Comparison of ENCODE assay signal across 25 cellular contexts in genomic region chr3:17394541-17395179, GRCh38.
"Had no signal": no experiment of that assay in that cellular context is flagged by ENCODE, and none has a peak within 500 bp of the region (broad histone marks: within the 10 kb centered on the region; RNA-seq: fewer than 3 reads in every experiment).

No MANE protein-coding gene starts in this region.

- H3K36me3 ChIP-seq: breast epithelium, right atrium auricular region had no signal

- FAIRE-seq: colon, endothelial cell of umbilical vein, pancreas had no signal

- H3K27me3 ChIP-seq: breast epithelium, hepatocyte, left lung, neutrophil, pancreas, right atrium auricular region, stomach, suprapubic skin, tibial nerve had no signal

- H3K9me3 ChIP-seq: neutrophil, pancreas, psoas muscle, right atrium auricular region, suprapubic skin had no signal

- H3K4me2 ChIP-seq: hepatocyte had no signal

- H3K27ac ChIP-seq: breast epithelium, hepatocyte, left lung, neutrophil, pancreas, psoas muscle, right atrium auricular region, stomach, suprapubic skin, tibial nerve had no signal

- H3K4me3 ChIP-seq: breast epithelium, hepatocyte, left lung, lung, pancreas, psoas muscle, right atrium auricular region, stomach, suprapubic skin, tibial nerve had no signal

- ATAC-seq: effector memory CD8-positive, alpha-beta T cell; esophagus mucosa; left lung; natural killer cell treated with Interleukin-12 subunit alpha and Interleukin-12 subunit beta and Interleukin-15 and Interleukin-18, amount 100 ng/mL, for 72 hours; pancreas; psoas muscle had no signal

- H2AFZ ChIP-seq: hepatocyte had no signal

- H3K4me1 ChIP-seq: breast epithelium, pancreas, psoas muscle, right atrium auricular region, stomach, suprapubic skin, tibial nerve had no signal

- H3K79me2 ChIP-seq: hepatocyte had no signal

- DNase-seq: activated CD4-positive, alpha-beta memory T cell treated with anti-CD3 and anti-CD28 coated beads for 36 hours; activated CD4-positive, alpha-beta T cell treated with anti-CD3 and anti-CD28 coated beads for 48 hours; activated CD4-positive, CD25-positive, alpha-beta regulatory T cell; activated naive CD4-positive, alpha-beta T cell treated with anti-CD3 and anti-CD28 coated beads for 36 hours; activated naive CD8-positive, alpha-beta T cell treated with anti-CD3 and anti-CD28 coated beads, Interleukin-2, amount 10 ng/mL, durations not matched to agents 7 days and 5 days; activated T-cell treated with anti-CD3 and anti-CD28 coated beads, Interleukin-2, amount 50 U/mL, for 48 hours; amniotic stem cell; effector memory CD8-positive, alpha-beta T cell; foreskin melanocyte; kidney glomerular epithelial cell; left lung; pancreas; psoas muscle; stomach had no signal
